In the genomic region with DNA sequence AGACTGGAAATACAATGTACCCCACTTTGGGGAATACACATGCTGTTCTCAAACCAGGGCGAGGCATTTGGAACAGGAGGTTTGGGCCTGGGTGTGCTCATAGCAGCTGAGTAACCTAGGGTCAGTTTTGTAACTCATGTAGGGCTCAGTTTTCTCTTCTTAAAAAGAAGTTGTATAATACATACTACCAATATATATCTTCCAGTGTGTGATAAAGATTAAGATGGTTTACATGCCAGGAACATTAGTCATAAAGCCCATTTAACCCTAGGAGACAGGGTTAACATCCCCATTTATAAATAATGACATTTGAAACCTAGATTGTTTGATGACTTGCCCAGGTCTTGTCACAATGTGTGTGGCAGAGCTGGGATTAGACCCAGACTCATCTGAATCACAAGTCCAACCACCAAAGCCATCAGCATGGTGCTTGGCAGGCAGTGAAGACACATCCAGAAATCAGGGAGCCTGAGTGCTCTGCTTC, we compare ENCODE assay signal across 21 cellular contexts. TPM values are rescaled to one million over a fixed set of nuclear protein-coding genes. Genes with fewer than 3 reads are reported as not detected.
DNase-seq lines count a peak whose midpoint lies in the region; ATAC-seq and TF ChIP-seq lines count a peak whose summit lies in the region.
"Had no signal": no experiment of that assay in that cellular context is flagged by ENCODE, and none has a peak within 500 bp of the region (broad histone marks: within the 10 kb centered on the region; RNA-seq: fewer than 3 reads in every experiment).

No MANE protein-coding gene starts in this region.

- H3K9me3 Mint-ChIP-seq in endodermal cell, result no peaks in the 10 kb centered on the region
- H3K9me3 Mint-ChIP-seq: activated CD4-positive, alpha-beta T cell treated with anti-CD3 and anti-CD28 coated beads, Interleukin-2, amount 10 ng/mL, durations not matched to agents 24 days and 14 days; activated naive CD8-positive, alpha-beta T cell treated with anti-CD3 and anti-CD28 coated beads, Interleukin-2, amount 10 ng/mL, durations not matched to agents 7 days and 5 days; activated T-cell treated with anti-CD3 and anti-CD28 coated beads, Interleukin-2, amount 50 U/mL, for 24 hours; central memory CD8-positive, alpha-beta T cell; nephron; stimulated activated effector memory CD8-positive, alpha-beta T cell treated with anti-CD3 and anti-CD28 coated beads, Interleukin-12 subunit alpha, Interleukin-12 subunit beta, amount 100 ng/mL, for 72 hours had no signal

- H3K27ac Mint-ChIP-seq in endodermal cell, result no peak overlapping the region
- H3K27ac Mint-ChIP-seq: activated CD4-positive, alpha-beta T cell treated with anti-CD3 and anti-CD28 coated beads, Interleukin-2, amount 10 ng/mL, durations not matched to agents 24 days and 14 days; activated naive CD8-positive, alpha-beta T cell treated with anti-CD3 and anti-CD28 coated beads, Interleukin-2, amount 10 ng/mL, durations not matched to agents 7 days and 5 days; activated T-cell treated with anti-CD3 and anti-CD28 coated beads, Interleukin-2, amount 50 U/mL, for 24 hours; nephron; stimulated activated effector memory CD8-positive, alpha-beta T cell treated with anti-CD3 and anti-CD28 coated beads, Interleukin-12 subunit alpha, Interleukin-12 subunit beta, amount 100 ng/mL, for 72 hours had no signal

- DNase-seq in AG10803 (ENCODE audit: low read depth) (peak; percentile 13), MG63 (peak; percentile 68), endodermal cell (peak; percentile 22), NCI-H1694 treated with DMSO at 0.1 percent for 48 hours (lab: John Stamatoyannopoulos, UW) (no peak), NCI-H82 (lab: John Stamatoyannopoulos, UW) (no peak)
- DNase-seq: activated CD4-positive, alpha-beta T cell treated with anti-CD3 and anti-CD28 coated beads, Interleukin-2, amount 10 ng/mL, durations not matched to agents 24 days and 14 days; activated naive CD8-positive, alpha-beta T cell treated with anti-CD3 and anti-CD28 coated beads, Interleukin-2, amount 10 ng/mL, durations not matched to agents 7 days and 5 days; activated T-cell treated with anti-CD3 and anti-CD28 coated beads, Interleukin-2, amount 50 U/mL, for 24 hours; hypothalamus; left ventricle myocardium inferior; NCI-H1694; NCI-H526; right cardiac atrium had no signal

- TF ChIP-seq CTCF in AG10803 (conservative IDR thresholded peaks at IDR 0.05; ENCODE audit: low read length) (no peak), endodermal cell (conservative IDR thresholded peaks at IDR 0.05) (no peak)

- WGBS in endodermal cell (ENCODE audit: insufficient coverage in 1 of 2, insufficient read length in 1 of 2), 2 experiments, result 83 to 100% methylated on average over 1 of the region's 1 CpG

- no peaks in the 10 kb centered on the region for H3K36me3 ChIP-seq in MG63
- no peaks in the 10 kb centered on the region for H3K36me3 ChIP-seq in endodermal cell (ENCODE audit: control insufficient read depth, insufficient read depth, low read length)
- H3K36me3 ChIP-seq in muscle layer of duodenum (ENCODE audit: control insufficient read depth in 1 of 2, insufficient read depth in 2 of 2, low read length in 2 of 2), result no peaks in the 10 kb centered on the region
- H3K36me3 ChIP-seq: left ventricle myocardium inferior had no signal

- ATAC-seq in GM21825 (IDR thresholded peaks at IDR 0.05; ENCODE audit: unreplicated experiment), result no peak
- ATAC-seq in HG02870 (IDR thresholded peaks at IDR 0.05; ENCODE audit: unreplicated experiment), result no peak
- ATAC-seq: right cardiac atrium; stimulated activated effector memory CD8-positive, alpha-beta T cell treated with anti-CD3 and anti-CD28 coated beads, Interleukin-12 subunit alpha, Interleukin-12 subunit beta, amount 100 ng/mL, for 72 hours had no signal

- H3K4me3 Mint-ChIP-seq in endodermal cell, result no peak overlapping the region
- H3K4me3 Mint-ChIP-seq: activated CD4-positive, alpha-beta T cell treated with anti-CD3 and anti-CD28 coated beads, Interleukin-2, amount 10 ng/mL, durations not matched to agents 24 days and 14 days; activated naive CD8-positive, alpha-beta T cell treated with anti-CD3 and anti-CD28 coated beads, Interleukin-2, amount 10 ng/mL, durations not matched to agents 7 days and 5 days; activated T-cell treated with anti-CD3 and anti-CD28 coated beads, Interleukin-2, amount 50 U/mL, for 24 hours; central memory CD8-positive, alpha-beta T cell; nephron; stimulated activated effector memory CD8-positive, alpha-beta T cell treated with anti-CD3 and anti-CD28 coated beads, Interleukin-12 subunit alpha, Interleukin-12 subunit beta, amount 100 ng/mL, for 72 hours had no signal

- H3K9me3 ChIP-seq in MG63, result no peaks in the 10 kb centered on the region
- no peaks in the 10 kb centered on the region for H3K9me3 ChIP-seq in endodermal cell (ENCODE audit: control insufficient read depth, low read length)
- H3K9me3 ChIP-seq in muscle layer of duodenum (ENCODE audit: control insufficient read depth in 1 of 2, low read length in 2 of 2), result no peaks in the 10 kb centered on the region
- H3K9me3 ChIP-seq: left ventricle myocardium inferior had no signal

- no peak overlapping the region for H3K27ac ChIP-seq in endodermal cell (ENCODE audit: low read depth, low read length)
- H3K27ac ChIP-seq in muscle layer of duodenum (ENCODE audit: low read length), result peak overlapping the region; percentile 10
- H3K27ac ChIP-seq: KMS-11, left ventricle myocardium inferior had no signal

- no peaks in the 10 kb centered on the region for H3K27me3 ChIP-seq in MG63
- peaks cover 7% of the 10 kb centered on the region for H3K27me3 ChIP-seq in endodermal cell (ENCODE audit: control insufficient read depth, insufficient read depth, low read length, poor library complexity, severe bottlenecking)
- no peaks in the 10 kb centered on the region for H3K27me3 ChIP-seq in muscle layer of duodenum (ENCODE audit: low read depth, low read length)

- peaks cover 3% of the 10 kb centered on the region for H3K27me3 Mint-ChIP-seq in endodermal cell (ENCODE audit: insufficient read depth)

- no peaks in the 10 kb centered on the region for H3K4me1 Mint-ChIP-seq in endodermal cell
- H3K4me1 Mint-ChIP-seq: activated CD4-positive, alpha-beta T cell treated with anti-CD3 and anti-CD28 coated beads, Interleukin-2, amount 10 ng/mL, durations not matched to agents 24 days and 14 days; activated naive CD8-positive, alpha-beta T cell treated with anti-CD3 and anti-CD28 coated beads, Interleukin-2, amount 10 ng/mL, durations not matched to agents 7 days and 5 days; central memory CD8-positive, alpha-beta T cell; stimulated activated effector memory CD8-positive, alpha-beta T cell treated with anti-CD3 and anti-CD28 coated beads, Interleukin-12 subunit alpha, Interleukin-12 subunit beta, amount 100 ng/mL, for 72 hours had no signal

- H3K9ac ChIP-seq in endodermal cell (ENCODE audit: extremely low read depth, low read length, poor library complexity, severe bottlenecking), result no peak overlapping the region
- H3K9ac ChIP-seq: KMS-11 had no signal

- H3K36me3 Mint-ChIP-seq in endodermal cell (ENCODE audit: low read depth), result no peaks in the 10 kb centered on the region
- H3K36me3 Mint-ChIP-seq: activated naive CD8-positive, alpha-beta T cell treated with anti-CD3 and anti-CD28 coated beads, Interleukin-2, amount 10 ng/mL, durations not matched to agents 7 days and 5 days; stimulated activated effector memory CD8-positive, alpha-beta T cell treated with anti-CD3 and anti-CD28 coated beads, Interleukin-12 subunit alpha, Interleukin-12 subunit beta, amount 100 ng/mL, for 72 hours had no signal

- H3K4me3 ChIP-seq in AG10803 (ENCODE audit: low read length) (no peak overlapping the region), MG63 (no peak overlapping the region), endodermal cell (ENCODE audit: low read length) (no peak overlapping the region), muscle layer of duodenum (ENCODE audit: low read depth in 1 of 2, low read length in 2 of 2) (no peak overlapping the region)
- H3K4me3 ChIP-seq: left ventricle myocardium inferior had no signal

- peaks cover under 1% of the 10 kb centered on the region for H3K4me1 ChIP-seq in endodermal cell (ENCODE audit: control insufficient read depth, insufficient read depth, low read length)
- no peaks in the 10 kb centered on the region for H3K4me1 ChIP-seq in muscle layer of duodenum (ENCODE audit: control insufficient read depth in 1 of 2, insufficient read depth in 2 of 2, low read length in 2 of 2)

RNA-seq across cellular contexts. Expression of a gene that starts 6.0 kb away (rescaled TPM):
- not detected in 2 replicates for total RNA-seq in MG63 (2014; rRNA removed; shearing (Covaris generic); ENCODE audit: low replicate concordance)
- total RNA-seq in endodermal cell, result under 1 TPM; 0.51 to 0.93 TPM
- polyA plus RNA-seq in endodermal cell (2013, experiment 1 of 2), result 0.18 TPM
- polyA plus RNA-seq in endodermal cell (2013, experiment 2 of 2), result 0.17 TPM
- total RNA-seq: activated CD4-positive, alpha-beta T cell treated with anti-CD3 and anti-CD28 coated beads, Interleukin-2, amount 10 ng/mL, durations not matched to agents 24 days and 14 days; activated naive CD8-positive, alpha-beta T cell treated with anti-CD3 and anti-CD28 coated beads, Interleukin-2, amount 10 ng/mL, durations not matched to agents 7 days and 5 days had no signal

RNA-seq across cellular contexts. Expression of a gene that starts 15.6 kb away (rescaled TPM):
- total RNA-seq in MG63 (2014; rRNA removed; shearing (Covaris generic); ENCODE audit: low replicate concordance), result not detected in 2 replicates
- not detected for total RNA-seq in endodermal cell
- polyA plus RNA-seq in endodermal cell (2013, experiment 1 of 2), result 0.14 TPM
- polyA plus RNA-seq in endodermal cell (2013, experiment 2 of 2), result 0.17 TPM
- total RNA-seq: activated CD4-positive, alpha-beta T cell treated with anti-CD3 and anti-CD28 coated beads, Interleukin-2, amount 10 ng/mL, durations not matched to agents 24 days and 14 days; activated naive CD8-positive, alpha-beta T cell treated with anti-CD3 and anti-CD28 coated beads, Interleukin-2, amount 10 ng/mL, durations not matched to agents 7 days and 5 days; left ventricle myocardium inferior; right cardiac atrium; urinary bladder had no signal

Comparison
In these comparisons a context has a peak if more than half of its experiments do, and no peak if none do; other contexts are left out.
1. DNase-seq: peak in AG10803 (single experiment), MG63 (single experiment) and endodermal cell (single experiment); none in NCI-H1694 treated with DMSO at 0.1 percent for 48 hours (single experiment) and NCI-H82 (single experiment).